ENCODE assay signal across 8 cellular contexts in genomic region chr9:87498816-87499454, GRCh38. TPM values are rescaled to one million over a fixed set of nuclear protein-coding genes. Genes with fewer than 3 reads are reported as not detected.
DNase-seq lines count a peak whose midpoint lies in the region; ATAC-seq and TF ChIP-seq lines count a peak whose summit lies in the region.

No MANE protein-coding gene starts in this region.

- no peak for DNase-seq in heart left ventricle
- DNase-seq in Right ventricle myocardium superior = no peak
- no peak for DNase-seq in astrocyte of the spinal cord (ENCODE audit: low read depth, low spot score)
- no peak for DNase-seq in lower lobe of right lung
- DNase-seq in upper lobe of left lung = no peak
- no peak for DNase-seq in putamen (ENCODE audit: low spot score)

- TF ChIP-seq EP300 in upper lobe of left lung (IDR thresholded peaks at IDR 0.05) = no peak

- H3K27me3 ChIP-seq in heart left ventricle (peaks cover 0 to 46% (median 20%) of the 10 kb centered on the region in 9 donors), lower lobe of right lung (ENCODE audit: low read depth) (no peaks in the 10 kb centered on the region), upper lobe of left lung (no peaks in the 10 kb centered on the region)

- no peak for TF ChIP-seq CTCF in heart left ventricle (IDR thresholded peaks at IDR 0.05)
- TF ChIP-seq CTCF in astrocyte of the spinal cord (IDR thresholded peaks at IDR 0.05; ENCODE audit: low read depth, low read length) = no peak
- no peak for TF ChIP-seq CTCF in lower lobe of right lung (IDR thresholded peaks at IDR 0.05)
- no peak for TF ChIP-seq CTCF in upper lobe of left lung (IDR thresholded peaks at IDR 0.05)

- no peaks in the 10 kb centered on the region for H3K9me3 ChIP-seq in heart left ventricle
- H3K9me3 ChIP-seq in lower lobe of right lung = no peaks in the 10 kb centered on the region
- H3K9me3 ChIP-seq in upper lobe of left lung = no peaks in the 10 kb centered on the region

- H3K4me3 ChIP-seq in heart left ventricle = peak overlapping the region; percentile 45 to 74 (median 60)
- peak overlapping the region; percentile 57 for H3K4me3 ChIP-seq in astrocyte of the spinal cord (ENCODE audit: low read depth, low read length)
- peak overlapping the region; percentile 81 for H3K4me3 ChIP-seq in lower lobe of right lung
- H3K4me3 ChIP-seq in upper lobe of left lung = peak overlapping the region; percentile 55 to 81 (median 78)

- H3K4me1 ChIP-seq in heart left ventricle (peaks cover 0 to 67% (median 2%) of the 10 kb centered on the region in 12 donors), lower lobe of right lung (peaks cover 52% of the 10 kb centered on the region), upper lobe of left lung (peaks cover 18 to 40% (median 27%) of the 10 kb centered on the region in 4 donors)

- WGBS in heart left ventricle, 4 donors = 25 to 39% (median 31%) methylated on average over 26 of the region's 26 CpGs
- 18 to 30% methylated on average over 26 of the region's 26 CpGs for WGBS in upper lobe of left lung, 2 donors

- H3K27ac ChIP-seq in heart left ventricle (peak overlapping the region in 8 of 12 donors; percentile 31 to 90 (median 62)), lower lobe of right lung (peak overlapping the region; percentile 90), upper lobe of left lung (peak overlapping the region; percentile 88 to 96 (median 90))

- TF ChIP-seq POLR2A in heart left ventricle (IDR thresholded peaks at IDR 0.05) = no peak
- TF ChIP-seq POLR2A in upper lobe of left lung (IDR thresholded peaks at IDR 0.05) = no peak

- H3K36me3 ChIP-seq in heart left ventricle = no peaks in the 10 kb centered on the region
- H3K36me3 ChIP-seq in lower lobe of right lung = no peaks in the 10 kb centered on the region
- H3K36me3 ChIP-seq in upper lobe of left lung = no peaks in the 10 kb centered on the region

- no peak for ATAC-seq in heart left ventricle
- no peak for ATAC-seq in Right ventricle myocardium superior (ENCODE audit: poor library complexity)
- ATAC-seq in lower lobe of right lung = no peak
- no peak for ATAC-seq in upper lobe of left lung (ENCODE audit: low FRiP score in 2 of 2)
- no peak for ATAC-seq in GM21515 (IDR thresholded peaks at IDR 0.05; ENCODE audit: unreplicated experiment)
- ATAC-seq in HG02870 (IDR thresholded peaks at IDR 0.05; ENCODE audit: unreplicated experiment) = no peak

- intact Hi-C loops in heart left ventricle (cut with DNase I) = loop anchor here in 4 of 10 donors (5.0 to 10.0 kb wide), 4 partner anchors 146 to 166 kb away; no protein-coding TSS in a partner anchor
- intact Hi-C loops in Right ventricle myocardium superior (cut with DNase I) = loop anchor here (10.0 kb wide), 1 partner anchor 146 kb away; no protein-coding TSS in a partner anchor
- intact Hi-C loops in lower lobe of right lung (cut with DNase I) = no loop called here

- in situ Hi-C loops in astrocyte of the spinal cord (cut with HindIII; ENCODE audit: low sequenced_read_pairs) = no loop called here

RNA-seq across cellular contexts. Expression of gene DAPK1, which starts 1.3 kb away (rescaled TPM):
- 10 to 100 TPM in 2 of 9 donors, 1 to 10 TPM in 7; 1.5 to 52.5 (median 2.7) TPM for total RNA-seq in heart left ventricle
- polyA plus RNA-seq in heart left ventricle = 1 to 10 TPM; 1.0 TPM
- 5.3 TPM for total RNA-seq in Right ventricle myocardium superior
- total RNA-seq in lower lobe of right lung = 196 TPM
- 100 to 1,000 TPM; 125 to 334 (median 213) TPM for total RNA-seq in upper lobe of left lung
